Comparison of ENCODE assay signal across 17 cellular contexts in genomic region chr1:100359139-100359538, GRCh38. TPM values are rescaled to one million over a fixed set of nuclear protein-coding genes. Genes with fewer than 3 reads are reported as not detected.
A peak's percentile ranks its signal among the peaks of the same experiment; 100 is the strongest.
DNase-seq lines count a peak whose midpoint lies in the region; ATAC-seq, FAIRE-seq and TF ChIP-seq lines count a peak whose summit lies in the region.
"Had no signal": no experiment of that assay in that cellular context is flagged by ENCODE, and none has a peak within 500 bp of the region (broad histone marks: within the 10 kb centered on the region; RNA-seq: fewer than 3 reads in every experiment).

No MANE protein-coding gene starts in this region.

- in situ Hi-C loops in HepG2 (cut with HindIII; ENCODE audit: extremely low pct_ligation_motif_present, low pct_unique_long_range_greater_than_20kb) = no loop called here

- TF ChIP-seq POLR2A in right lobe of liver (IDR thresholded peaks at IDR 0.05) (no peak), HepG2 (IDR thresholded peaks at IDR 0.05; ENCODE audit: insufficient read depth in 1 of 2, low read depth in 2 of 2, low read length in 2 of 2) (no peak), gastroesophageal sphincter (IDR thresholded peaks at IDR 0.05) (no peak), uterus (IDR thresholded peaks at IDR 0.05) (no peak)

- H3K9me3 ChIP-seq in right lobe of liver (no peaks in the 10 kb centered on the region), HepG2 (ENCODE audit: low read length) (no peaks in the 10 kb centered on the region), gastroesophageal sphincter (no peaks in the 10 kb centered on the region), uterus (no peaks in the 10 kb centered on the region), MG63 (no peaks in the 10 kb centered on the region)

- CTCF ChIA-PET in HepG2 (lab: Yijun Ruan, JAX; ENCODE audit: low intra/inter-chr PET ratio, low total read pairs) = no interaction called here

- ATAC-seq in right lobe of liver (peak; percentile 41 to 48 (median 46)), HepG2 (no peak), gastroesophageal sphincter (no peak), GM21528 (IDR thresholded peaks at IDR 0.05; ENCODE audit: low FRiP score, unreplicated experiment) (no peak)

- WGBS in right lobe of liver (ENCODE audit: insufficient coverage, low coverage, low lambda C conversion rate, missing lambda C conversion rate) = 15% methylated on average over 1 of the region's 1 CpG
- 94% methylated on average over 1 of the region's 1 CpG for WGBS in HepG2 (ENCODE audit: low lambda C conversion rate)
- WGBS in gastroesophageal sphincter (ENCODE audit: low coverage in 1 of 2), 2 donors = 67 to 83% methylated on average over 1 of the region's 1 CpG

- H3K4me1 ChIP-seq in right lobe of liver = no peaks in the 10 kb centered on the region
- peaks cover 17% of the 10 kb centered on the region for H3K4me1 ChIP-seq in HepG2 (ENCODE audit: insufficient read depth, low read length)
- peaks cover 10 to 79% (median 23%) of the 10 kb centered on the region in 3 donors for H3K4me1 ChIP-seq in gastroesophageal sphincter
- H3K4me1 ChIP-seq in uterus = peaks cover 0 to 6% of the 10 kb centered on the region in 2 donors

- FAIRE-seq in HepG2 (lab: Jason Lieb, UNC) = no peak
- FAIRE-seq: colon, urothelium cell line had no signal

- TF ChIP-seq EP300 in HepG2 (IDR thresholded peaks at IDR 0.05; ENCODE audit: low read depth in 2 of 2, low read length in 2 of 2) (no peak), HepG2 (CRISPR knock-in tag; IDR thresholded peaks at IDR 0.05; ENCODE audit: borderline replicate concordance) (no peak), gastroesophageal sphincter (IDR thresholded peaks at IDR 0.05) (no peak)

- TF ChIP-seq RAD21 in HepG2 (CRISPR knock-in tag; IDR thresholded peaks at IDR 0.05) = no peak

- H2AFZ ChIP-seq in HepG2 (ENCODE audit: low read length) = no peak overlapping the region

- H3K36me3 ChIP-seq in right lobe of liver = no peaks in the 10 kb centered on the region
- H3K36me3 ChIP-seq in HepG2 (replicated peaks in 1 of 2; ENCODE audit: control insufficient read depth in 1 of 2, insufficient read depth in 2 of 2, low read length in 2 of 2) = peaks cover 0 to 1% of the 10 kb centered on the region in 2 experiments; a peak in 1 of 5 replicates
- no peaks in the 10 kb centered on the region for H3K36me3 ChIP-seq in gastroesophageal sphincter
- no peaks in the 10 kb centered on the region for H3K36me3 ChIP-seq in uterus
- no peaks in the 10 kb centered on the region for H3K36me3 ChIP-seq in MG63

- H3K27ac ChIP-seq in right lobe of liver = no peak overlapping the region
- no peak overlapping the region for H3K27ac ChIP-seq in HepG2 (ENCODE audit: extremely low read length, insufficient read depth, low read length)
- H3K27ac ChIP-seq in gastroesophageal sphincter = peak overlapping the region in 3 of 4 donors; percentile 3 to 48 (median 4)
- H3K27ac ChIP-seq in uterus = peak overlapping the region; percentile 28 to 77
- H3K27ac ChIP-seq: BLaER1 had no signal

- H3K79me2 ChIP-seq in HepG2 (ENCODE audit: insufficient read depth, low read length) = peaks cover 6% of the 10 kb centered on the region

- intact Hi-C loops in right lobe of liver (cut with DNase I) (no loop called here), HepG2 (cut with micrococcal nuclease; ENCODE audit: unreplicated experiment) (loop anchor here (5.0 to 10.0 kb wide), 3 partner anchors 324 to 552 kb away; partner anchors contain the start of genes EXTL2 and SLC30A7), uterus (cut with DNase I; ENCODE audit: low total_unique reads) (no loop called here)

- no peaks in the 10 kb centered on the region for H4K20me1 ChIP-seq in HepG2 (ENCODE audit: insufficient read depth, low read length)

- TF ChIP-seq CTCF in right lobe of liver (IDR thresholded peaks at IDR 0.05) = no peak
- TF ChIP-seq CTCF in HepG2 (CRISPR knock-in tag; IDR thresholded peaks at IDR 0.05) = no peak
- TF ChIP-seq CTCF in gastroesophageal sphincter (IDR thresholded peaks at IDR 0.05) = no peak
- no peak for TF ChIP-seq CTCF in uterus (IDR thresholded peaks at IDR 0.05)

- DNase-seq in right lobe of liver = no peak
- DNase-seq in HepG2 (ENCODE audit: low spot score) = no peak
- DNase-seq in NOMO-1 treated with DMSO at 0.1 percent for 48 hours (lab: John Stamatoyannopoulos, UW; ENCODE audit: unreplicated experiment) = peak; percentile 85
- DNase-seq in uterus = no peak
- DNase-seq in MG63 = no peak
- no peak for DNase-seq in hypothalamus (lab: John Stamatoyannopoulos, UW)
- DNase-seq: amniotic stem cell; hippocampal formation; IMR-90; NCI-H1436 treated with DMSO at 0.1 percent for 48 hours; NCI-H446 treated with DMSO at 0.1 percent for 48 hours; stimulated activated CD4-positive, alpha-beta T cell treated with anti-CD3 and anti-CD28 coated beads, Interleukin-2, amount 100 ng/mL, for 48 hours had no signal

- H3K27me3 ChIP-seq in right lobe of liver = no peaks in the 10 kb centered on the region
- no peaks in the 10 kb centered on the region for H3K27me3 ChIP-seq in HepG2 (ENCODE audit: control insufficient read depth in 1 of 2, insufficient read depth in 2 of 2, low read length in 2 of 2)
- no peaks in the 10 kb centered on the region for H3K27me3 ChIP-seq in gastroesophageal sphincter
- no peaks in the 10 kb centered on the region for H3K27me3 ChIP-seq in uterus
- no peaks in the 10 kb centered on the region for H3K27me3 ChIP-seq in MG63
- H3K27me3 ChIP-seq: BLaER1 had no signal

- H3K4me3 ChIP-seq in right lobe of liver = no peak overlapping the region
- no peak overlapping the region for H3K4me3 ChIP-seq in HepG2 (replicated peaks in 1 of 3; ENCODE audit: insufficient read depth in 1 of 3, low read depth in 2 of 3, low read length in 3 of 3)
- H3K4me3 ChIP-seq in gastroesophageal sphincter = no peak overlapping the region
- no peak overlapping the region for H3K4me3 ChIP-seq in uterus
- H3K4me3 ChIP-seq in MG63 = no peak overlapping the region
- H3K4me3 ChIP-seq: BLaER1 had no signal

- H3K4me2 ChIP-seq in HepG2 (ENCODE audit: low read depth, low read length) = no peak overlapping the region
- H3K4me2 ChIP-seq: BLaER1 had no signal

- POLR2A ChIA-PET in HepG2 (lab: Yijun Ruan, JAX) = no interaction called here

- no TSS peak for BruUV-seq in HepG2 (replicated peaks; lab: Mats Ljungman, UMichigan)

- H3K9ac ChIP-seq in HepG2 (ENCODE audit: insufficient read depth, low read depth, low read length) = no peak overlapping the region
- H3K9ac ChIP-seq: BLaER1 had no signal

TF ChIP-seq in HepG2, 621 proteins besides CTCF, POLR2A, EP300 and RAD21 (continues in another document):
- TF ChIP-seq, protein P1, sequence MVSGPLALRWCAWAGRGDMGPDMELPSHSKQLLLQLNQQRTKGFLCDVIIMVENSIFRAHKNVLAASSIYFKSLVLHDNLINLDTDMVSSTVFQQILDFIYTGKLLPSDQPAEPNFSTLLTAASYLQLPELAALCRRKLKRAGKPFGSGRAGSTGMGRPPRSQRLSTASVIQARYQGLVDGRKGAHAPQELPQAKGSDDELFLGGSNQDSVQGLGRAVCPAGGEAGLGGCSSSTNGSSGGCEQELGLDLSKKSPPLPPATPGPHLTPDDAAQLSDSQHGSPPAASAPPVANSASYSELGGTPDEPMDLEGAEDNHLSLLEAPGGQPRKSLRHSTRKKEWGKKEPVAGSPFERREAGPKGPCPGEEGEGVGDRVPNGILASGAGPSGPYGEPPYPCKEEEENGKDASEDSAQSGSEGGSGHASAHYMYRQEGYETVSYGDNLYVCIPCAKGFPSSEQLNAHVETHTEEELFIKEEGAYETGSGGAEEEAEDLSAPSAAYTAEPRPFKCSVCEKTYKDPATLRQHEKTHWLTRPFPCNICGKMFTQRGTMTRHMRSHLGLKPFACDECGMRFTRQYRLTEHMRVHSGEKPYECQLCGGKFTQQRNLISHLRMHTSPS (CRISPR knock-in tag; IDR thresholded peaks at IDR 0.05; ENCODE audit: low read depth) = no peak
- no peak for TF ChIP-seq TOPORS (CRISPR knock-in tag; IDR thresholded peaks at IDR 0.05)
- TF ChIP-seq, protein P2, sequence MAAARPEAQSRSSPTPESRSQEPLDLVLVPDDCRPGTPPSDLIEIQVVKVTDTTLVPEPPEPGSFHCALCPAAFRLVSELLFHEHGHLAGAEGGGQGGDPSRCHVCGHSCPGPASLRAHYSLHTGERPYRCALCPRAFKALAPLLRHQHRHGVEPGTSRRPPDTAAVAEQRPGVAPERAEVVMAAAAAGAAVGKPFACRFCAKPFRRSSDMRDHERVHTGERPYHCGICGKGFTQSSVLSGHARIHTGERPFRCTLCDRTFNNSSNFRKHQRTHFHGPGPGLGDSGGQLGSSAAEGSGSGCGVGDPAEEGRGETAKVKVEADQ (CRISPR knock-in tag; IDR thresholded peaks at IDR 0.05; ENCODE audit: borderline replicate concordance) = no peak

RNA-seq across cellular contexts. Expression of gene CDC14A, which starts 6.8 kb away (rescaled TPM):
- total RNA-seq in right lobe of liver (1 to 10 TPM; 1.1 to 3.3 (median 1.6) TPM), HepG2 (2016; rRNA removed; fragmentation: Illumina TruSeq; extraction: Trizol) (3.3 and 4.9 TPM in 2 replicates), gastroesophageal sphincter (10 to 100 TPM in 2 of 4 donors, 1 to 10 TPM in 2; 8.6 to 20.1 (median 11.0) TPM), uterus (10 to 100 TPM in 3 of 4 donors, 1 to 10 TPM in 1; 9.0 to 32.4 (median 23.0) TPM)
- total RNA-seq in HepG2 (2016; cell fraction: cytosol; rRNA removed; fragmentation: Illumina TruSeq; extraction: Trizol; ENCODE audit: low read depth) = 1.9 and 2.0 TPM in 2 replicates
- 2.9 and 4.9 TPM in 2 replicates for total RNA-seq in HepG2 (2016; cell fraction: insoluble cytoplasmic fraction; rRNA removed; fragmentation: Illumina TruSeq; extraction: Trizol)
- 1.7 and 2.1 TPM in 2 replicates for total RNA-seq in HepG2 (2016; cell fraction: membrane; rRNA removed; fragmentation: Illumina TruSeq; extraction: Trizol)
- total RNA-seq in HepG2 (2016; cell fraction: nucleus; rRNA removed; fragmentation: Illumina TruSeq; extraction: Trizol) = 11.3 and 12.9 TPM in 2 replicates
- polyA plus RNA-seq in HepG2 (2011; rRNA removed) = 2.4 and 2.8 TPM in 2 replicates
- 1.4 and 1.9 TPM in 2 replicates for polyA plus RNA-seq in HepG2 (2011; cell fraction: cytosol; rRNA removed)
- 3.7 TPM in 2 replicates for polyA plus RNA-seq in HepG2 (2011; cell fraction: nucleus; rRNA removed)
- polyA plus RNA-seq in HepG2 (2012) = 1.8 and 2.5 TPM in 2 replicates
- 0.10 and 0.17 TPM in 2 replicates for polyA plus RNA-seq in HepG2 (2016; cell fraction: cytosol; fragmentation: Illumina TruSeq; extraction: Trizol; ENCODE audit: low read depth)
- polyA plus RNA-seq in HepG2 (2016; cell fraction: insoluble cytoplasmic fraction; fragmentation: Illumina TruSeq; extraction: Trizol; ENCODE audit: low read depth) = 2.7 and 3.1 TPM in 2 replicates
- 0.52 and 0.74 TPM in 2 replicates for polyA plus RNA-seq in HepG2 (2016; cell fraction: membrane; fragmentation: Illumina TruSeq; extraction: Trizol; ENCODE audit: low read depth)
- polyA plus RNA-seq in HepG2 (2016; cell fraction: nucleus; fragmentation: Illumina TruSeq; extraction: Trizol; ENCODE audit: insufficient read depth, low read depth) = 4.3 and 5.8 TPM in 2 replicates
- 1.9 and 2.2 TPM in 2 replicates for polyA minus RNA-seq in HepG2 (2011; rRNA and poly(A)+ RNA removed; ENCODE audit: low replicate concordance)
- polyA minus RNA-seq in HepG2 (2011; cell fraction: cytosol; rRNA and poly(A)+ RNA removed) = 3.2 and 4.2 TPM in 2 replicates
- polyA minus RNA-seq in HepG2 (2011; cell fraction: nucleus; rRNA and poly(A)+ RNA removed) = 27.4 and 27.6 TPM in 2 replicates
- total RNA-seq in MG63 (2014; rRNA removed; shearing (Covaris generic); ENCODE audit: low replicate concordance) = 0.46 and 2.2 TPM in 2 replicates

Comparison
In these comparisons a context has a peak if more than half of its experiments do, and no peak if none do; other contexts are left out.
1. ATAC-seq: peak in right lobe of liver (4 of 4); none in HepG2 (single experiment), gastroesophageal sphincter (single experiment) and GM21528 (single experiment).
2. H3K27ac ChIP-seq: peak in gastroesophageal sphincter (3 of 4) and uterus (2 of 2); none in right lobe of liver (0 of 3) and HepG2 (single experiment).